8 cellular contexts compared by ENCODE assay signal in the genomic region with DNA sequence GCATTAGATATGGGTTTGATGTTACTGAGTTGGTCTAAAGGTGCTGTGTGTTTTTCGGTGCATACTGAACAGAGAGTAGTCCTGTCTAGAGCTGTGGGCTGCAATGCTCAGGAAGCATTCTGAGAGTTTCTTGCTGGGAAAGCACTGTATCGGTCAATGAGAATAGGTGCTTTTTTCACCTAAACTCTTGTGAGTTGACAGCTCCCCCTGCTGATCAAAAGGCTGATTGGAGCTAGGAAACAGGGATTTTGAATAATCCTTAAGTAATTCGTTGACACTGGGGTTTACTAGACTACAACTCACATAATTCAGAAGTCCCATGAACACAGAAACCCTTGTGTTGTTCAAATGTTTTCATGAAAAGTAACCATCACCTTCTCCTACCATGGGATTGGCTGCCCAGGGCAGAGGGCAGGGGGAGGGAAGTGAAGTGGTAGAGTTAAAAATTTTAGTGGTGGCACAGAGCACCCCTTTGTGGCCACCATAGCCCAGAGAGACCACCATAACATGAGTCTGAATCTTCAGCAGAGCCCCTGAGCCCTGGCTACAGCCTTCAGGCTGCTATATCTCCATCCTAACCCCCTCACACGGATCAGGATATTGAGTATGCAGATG. TPM values are rescaled to one million over a fixed set of nuclear protein-coding genes. Genes with fewer than 3 reads are reported as not detected.
DNase-seq lines count a peak whose midpoint lies in the region; ATAC-seq and TF ChIP-seq lines count a peak whose summit lies in the region.

No MANE protein-coding gene starts in this region.

- DNase-seq in CD4-positive, alpha-beta memory T cell = peak in 4 of 5 donors; percentile 51 to 58 (median 52)
- peak; percentile 85 for DNase-seq in GM23248
- DNase-seq in OCI-LY7 (ENCODE audit: low spot score) = peak; percentile 57
- peak; percentile 53 for DNase-seq in activated naive CD8-positive, alpha-beta T cell treated with anti-CD3 and anti-CD28 coated beads, Interleukin-2, amount 50 U/mL, for 24 hours
- no peak for DNase-seq in heart left ventricle
- peak; percentile 48 for DNase-seq in retinal pigment epithelial cell (ENCODE audit: low read depth)
- no peak for DNase-seq in NCI-H2107 treated with DMSO at 0.1 percent for 48 hours (lab: John Stamatoyannopoulos, UW; ENCODE audit: unreplicated experiment)
- no peak for DNase-seq in HK-2 (ENCODE audit: unreplicated experiment)

- H3K4me2 ChIP-seq in GM23248 (ENCODE audit: unreplicated experiment) = no peak overlapping the region
- no peak overlapping the region for H3K4me2 ChIP-seq in OCI-LY7 (ENCODE audit: low read length)

- H3K27me3 Mint-ChIP-seq in CD4-positive, alpha-beta memory T cell = peaks cover 2 to 10% of the 10 kb centered on the region in 2 donors
- no peaks in the 10 kb centered on the region for H3K27me3 Mint-ChIP-seq in activated naive CD8-positive, alpha-beta T cell treated with anti-CD3 and anti-CD28 coated beads, Interleukin-2, amount 50 U/mL, for 24 hours

- TF ChIP-seq POLR2A in heart left ventricle (IDR thresholded peaks at IDR 0.05) = no peak

- H3K79me2 ChIP-seq in GM23248 (ENCODE audit: insufficient read depth) (no peaks in the 10 kb centered on the region), OCI-LY7 (ENCODE audit: insufficient read depth, low read depth, low read length) (no peaks in the 10 kb centered on the region)

- in situ Hi-C loops in GM23248 (cut with MboI) = loop anchor here (5.0 to 10.0 kb wide), 2 partner anchors 275 to 747 kb away; no protein-coding TSS in a partner anchor

- no peaks in the 10 kb centered on the region for H3K27me3 ChIP-seq in CD4-positive, alpha-beta memory T cell (ENCODE audit: insufficient read depth, low read length)
- no peaks in the 10 kb centered on the region for H3K27me3 ChIP-seq in GM23248 (replicated peaks; ENCODE audit: insufficient read depth)
- H3K27me3 ChIP-seq in heart left ventricle = no peaks in the 10 kb centered on the region

- peaks cover 0 to 2% (median 0%) of the 10 kb centered on the region in 8 donors for H3K9me3 Mint-ChIP-seq in CD4-positive, alpha-beta memory T cell
- no peaks in the 10 kb centered on the region for H3K9me3 Mint-ChIP-seq in activated naive CD8-positive, alpha-beta T cell treated with anti-CD3 and anti-CD28 coated beads, Interleukin-2, amount 50 U/mL, for 24 hours

- no peak overlapping the region for H3K4me3 Mint-ChIP-seq in CD4-positive, alpha-beta memory T cell
- H3K4me3 Mint-ChIP-seq in activated naive CD8-positive, alpha-beta T cell treated with anti-CD3 and anti-CD28 coated beads, Interleukin-2, amount 50 U/mL, for 24 hours = no peak overlapping the region

- CTCF ChIA-PET in CD4-positive, alpha-beta memory T cell (lab: Charles Lee; ENCODE audit: partially characterized antibody) = interaction anchor here (0.8 to 5.9 kb wide), 12 partner anchors 13 to 802 kb away, joined by 3 to 46 read pairs (median 4); a partner anchor contains a TSS
- CTCF ChIA-PET in OCI-LY7 (lab: Charles Lee; ENCODE audit: unreplicated experiment) = no interaction called here

- H3K4me1 Mint-ChIP-seq in CD4-positive, alpha-beta memory T cell = peaks cover 0 to 2% (median 0%) of the 10 kb centered on the region in 4 donors
- no peaks in the 10 kb centered on the region for H3K4me1 Mint-ChIP-seq in activated naive CD8-positive, alpha-beta T cell treated with anti-CD3 and anti-CD28 coated beads, Interleukin-2, amount 50 U/mL, for 24 hours

- H3F3A ChIP-seq in GM23248 (ENCODE audit: insufficient read depth) = no peaks in the 10 kb centered on the region

- H2AFZ ChIP-seq in GM23248 (no peak overlapping the region), OCI-LY7 (ENCODE audit: low read length) (no peak overlapping the region)

- no peaks in the 10 kb centered on the region for H3K36me3 ChIP-seq in CD4-positive, alpha-beta memory T cell (ENCODE audit: insufficient read depth, low read length)
- H3K36me3 ChIP-seq in GM23248 (ENCODE audit: low read depth) (no peaks in the 10 kb centered on the region), OCI-LY7 (ENCODE audit: insufficient read depth, low read length) (no peaks in the 10 kb centered on the region), heart left ventricle (no peaks in the 10 kb centered on the region)

- intact Hi-C loops in CD4-positive, alpha-beta memory T cell (cut with micrococcal nuclease) = loop anchor here (1.0 to 2.0 kb wide), 3 partner anchors 401 to 756 kb away; no protein-coding TSS in a partner anchor
- intact Hi-C loops in OCI-LY7 (cut with micrococcal nuclease; ENCODE audit: unreplicated experiment) (loop anchor here (2.0 to 10.0 kb wide), 2 partner anchors 267 to 401 kb away; no protein-coding TSS in a partner anchor), heart left ventricle (cut with DNase I) (loop anchor here (5.0 to 10.0 kb wide), 8 partner anchors 270 to 800 kb away; a partner anchor contains a TSS)

- no TSS peak for BruUV-seq in OCI-LY7 (replicated peaks; lab: Mats Ljungman, UMichigan)

- TF ChIP-seq CTCF in OCI-LY7 (conservative IDR thresholded peaks at IDR 0.05; ENCODE audit: low read length) (peak; percentile 79), heart left ventricle (IDR thresholded peaks at IDR 0.05) (peak; percentile 42 to 68 (median 56)), retinal pigment epithelial cell (conservative IDR thresholded peaks at IDR 0.05; ENCODE audit: low read depth, low read length) (peak; percentile 83)

- 14% methylated on average over 4 of the region's 4 CpGs for WGBS in GM23248 (ENCODE audit: low coverage in 1 of 2, low lambda C conversion rate in 2 of 2, missing lambda C conversion rate in 2 of 2), 2 experiments
- 25 to 38% (median 33%) methylated on average over 4 of the region's 4 CpGs for WGBS in heart left ventricle, 4 donors

- H3K9me2 ChIP-seq in GM23248 (ENCODE audit: insufficient read depth) (no peaks in the 10 kb centered on the region), OCI-LY7 (ENCODE audit: insufficient read depth, low read length) (no peaks in the 10 kb centered on the region)

- H4K20me1 ChIP-seq in GM23248 (ENCODE audit: insufficient read depth) = no peaks in the 10 kb centered on the region
- no peaks in the 10 kb centered on the region for H4K20me1 ChIP-seq in OCI-LY7 (ENCODE audit: insufficient read depth, low read length)

- POLR2A ChIA-PET in CD4-positive, alpha-beta memory T cell (lab: Charles Lee; ENCODE audit: partially characterized antibody) = interaction anchor here (1.1 to 1.6 kb wide), 4 partner anchors 13 to 756 kb away, joined by 3 to 10 read pairs (median 5); a partner anchor contains a TSS
- POLR2A ChIA-PET in OCI-LY7 (lab: Charles Lee) = no interaction called here

- H3K4me1 ChIP-seq in CD4-positive, alpha-beta memory T cell (ENCODE audit: insufficient read depth, low read length) = no peaks in the 10 kb centered on the region
- H3K4me1 ChIP-seq in GM23248 (ENCODE audit: insufficient read depth) = no peaks in the 10 kb centered on the region
- no peaks in the 10 kb centered on the region for H3K4me1 ChIP-seq in OCI-LY7 (ENCODE audit: insufficient read depth, low read length, poor library complexity, severe bottlenecking)
- H3K4me1 ChIP-seq in heart left ventricle = no peaks in the 10 kb centered on the region

- H3K36me3 Mint-ChIP-seq in CD4-positive, alpha-beta memory T cell = no peaks in the 10 kb centered on the region
- H3K36me3 Mint-ChIP-seq in activated naive CD8-positive, alpha-beta T cell treated with anti-CD3 and anti-CD28 coated beads, Interleukin-2, amount 50 U/mL, for 24 hours (ENCODE audit: low read depth) = no peaks in the 10 kb centered on the region

- ATAC-seq in activated naive CD8-positive, alpha-beta T cell treated with anti-CD3 and anti-CD28 coated beads, Interleukin-2, amount 50 U/mL, for 24 hours = no peak
- ATAC-seq in heart left ventricle = peak in 1 of 4 donors; percentile 17

- no peak overlapping the region for H3K27ac Mint-ChIP-seq in CD4-positive, alpha-beta memory T cell
- H3K27ac Mint-ChIP-seq in activated naive CD8-positive, alpha-beta T cell treated with anti-CD3 and anti-CD28 coated beads, Interleukin-2, amount 50 U/mL, for 24 hours = no peak overlapping the region

- H3K27ac ChIP-seq in CD4-positive, alpha-beta memory T cell (ENCODE audit: low read depth, low read length) = no peak overlapping the region
- H3K27ac ChIP-seq in GM23248 (no peak overlapping the region), OCI-LY7 (ENCODE audit: low read depth, low read length, poor library complexity, severe bottlenecking) (no peak overlapping the region), heart left ventricle (no peak overlapping the region)

- H3K9me3 ChIP-seq in CD4-positive, alpha-beta memory T cell (ENCODE audit: control insufficient read depth in 1 of 2, low read length in 2 of 2) = no peaks in the 10 kb centered on the region
- H3K9me3 ChIP-seq in GM23248 (ENCODE audit: low read depth) = no peaks in the 10 kb centered on the region
- H3K9me3 ChIP-seq in OCI-LY7 (ENCODE audit: low read length) = no peaks in the 10 kb centered on the region
- no peaks in the 10 kb centered on the region for H3K9me3 ChIP-seq in heart left ventricle

- H3K4me3 ChIP-seq in CD4-positive, alpha-beta memory T cell (ENCODE audit: low read length in 2 of 2) = no peak overlapping the region
- H3K4me3 ChIP-seq in GM23248 = no peak overlapping the region
- H3K4me3 ChIP-seq in OCI-LY7 (ENCODE audit: low read depth, low read length, poor library complexity, severe bottlenecking) = no peak overlapping the region
- H3K4me3 ChIP-seq in heart left ventricle = no peak overlapping the region
- no peak overlapping the region for H3K4me3 ChIP-seq in retinal pigment epithelial cell (ENCODE audit: low read length)

- no peak overlapping the region for H3K9ac ChIP-seq in GM23248

RNA-seq across cellular contexts. Expression of a gene that starts 13.0 kb away (rescaled TPM):
- total RNA-seq in CD4-positive, alpha-beta memory T cell = 10 to 100 TPM; 74.8 to 79.0 TPM
- polyA plus RNA-seq in CD4-positive, alpha-beta memory T cell = 10 to 100 TPM; 39.0 to 64.1 TPM
- 60.1 and 61.2 TPM in 2 replicates for total RNA-seq in GM23248 (2014; rRNA removed; shearing (Covaris generic))
- polyA plus RNA-seq in GM23248 (2016; fragmentation: Nextera tagmentation; extraction: Ambion mirVana) (31.1 and 35.8 TPM in 2 replicates), heart left ventricle (100 to 1,000 TPM in 1 of 2 donors, 10 to 100 TPM in 1; 21.2 to 130 TPM)
- 104 and 122 TPM in 2 replicates for total RNA-seq in OCI-LY7 (2014; rRNA removed; shearing (Covaris generic))
- total RNA-seq in OCI-LY7 (2022) (98.6 and 117 TPM in 2 replicates), heart left ventricle (10 to 100 TPM; 22.3 to 87.2 (median 47.5) TPM)

RNA-seq across cellular contexts. Expression of a gene that starts 19.0 kb away (rescaled TPM):
- 10 to 100 TPM; 38.3 to 39.9 TPM for total RNA-seq in CD4-positive, alpha-beta memory T cell
- 10 to 100 TPM in 1 of 2 donors, 1 to 10 TPM in 1; 9.9 to 28.2 TPM for polyA plus RNA-seq in CD4-positive, alpha-beta memory T cell
- 21.2 and 21.6 TPM in 2 replicates for total RNA-seq in GM23248 (2014; rRNA removed; shearing (Covaris generic))
- polyA plus RNA-seq in GM23248 (2016; fragmentation: Nextera tagmentation; extraction: Ambion mirVana) (11.9 and 13.3 TPM in 2 replicates), heart left ventricle (10 to 100 TPM in 1 of 2 donors, 1 to 10 TPM in 1; 4.0 to 15.7 TPM)
- total RNA-seq in OCI-LY7 (2014; rRNA removed; shearing (Covaris generic)) = 30.5 and 34.2 TPM in 2 replicates
- total RNA-seq in OCI-LY7 (2022) (37.4 and 37.6 TPM in 2 replicates), heart left ventricle (10 to 100 TPM; 12.7 to 21.5 (median 16.2) TPM)

Comparison
In these comparisons a context has a peak if more than half of its experiments do, and no peak if none do; other contexts are left out.
1. DNase-seq: peak in CD4-positive, alpha-beta memory T cell (4 of 5), GM23248 (single experiment), OCI-LY7 (single experiment), activated naive CD8-positive, alpha-beta T cell treated with anti-CD3 and anti-CD28 coated beads, Interleukin-2, amount 50 U/mL, for 24 hours (single experiment) and retinal pigment epithelial cell (single experiment); none in heart left ventricle (0 of 5), NCI-H2107 treated with DMSO at 0.1 percent for 48 hours (single experiment) and HK-2 (single experiment).
2. Peak in every context shown above with its lines, with median percentiles within 50 percentile points of each other: CTCF ChIP-seq.